ENCODE assay signal across 8 cellular contexts in genomic region chr1:145425436-145426029, GRCh38. TPM values are rescaled to one million over a fixed set of nuclear protein-coding genes. Genes with fewer than 3 reads are reported as not detected.
DNase-seq lines count a peak whose midpoint lies in the region; ATAC-seq, FAIRE-seq and TF ChIP-seq lines count a peak whose summit lies in the region.

A gene with protein sequence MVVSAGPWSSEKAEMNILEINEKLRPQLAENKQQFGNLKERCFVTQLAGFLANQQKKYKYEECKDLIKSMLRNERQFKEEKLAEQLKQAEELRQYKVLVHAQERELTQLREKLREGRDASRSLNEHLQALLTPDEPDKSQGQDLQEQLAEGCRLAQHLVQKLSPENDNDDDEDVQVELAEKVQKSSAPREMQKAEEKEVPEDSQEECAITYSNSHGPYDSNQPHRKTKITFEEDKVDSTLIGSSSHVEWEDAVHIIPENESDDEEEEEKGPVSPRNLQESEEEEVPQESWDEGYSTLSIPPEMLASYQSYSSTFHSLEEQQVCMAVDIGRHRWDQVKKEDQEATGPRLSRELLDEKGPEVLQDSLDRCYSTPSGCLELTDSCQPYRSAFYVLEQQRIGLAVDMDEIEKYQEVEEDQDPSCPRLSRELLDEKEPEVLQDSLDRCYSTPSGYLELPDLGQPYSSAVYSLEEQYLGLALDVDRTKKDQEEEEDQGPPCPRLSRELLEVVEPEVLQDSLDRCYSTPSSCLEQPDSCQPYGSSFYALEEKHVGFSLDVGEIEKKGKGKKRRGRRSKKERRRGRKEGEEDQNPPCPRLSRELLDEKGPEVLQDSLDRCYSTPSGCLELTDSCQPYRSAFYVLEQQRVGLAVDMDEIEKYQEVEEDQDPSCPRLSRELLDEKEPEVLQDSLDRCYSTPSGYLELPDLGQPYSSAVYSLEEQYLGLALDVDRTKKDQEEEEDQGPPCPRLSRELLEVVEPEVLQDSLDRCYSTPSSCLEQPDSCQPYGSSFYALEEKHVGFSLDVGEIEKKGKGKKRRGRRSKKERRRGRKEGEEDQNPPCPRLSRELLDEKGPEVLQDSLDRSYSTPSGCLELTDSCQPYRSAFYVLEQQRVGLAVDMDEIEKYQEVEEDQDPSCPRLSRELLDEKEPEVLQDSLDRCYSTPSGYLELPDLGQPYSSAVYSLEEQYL (N-terminal part only) (minus strand): TSS chr1:145425603. CDS start chr1:145405272, 20,331 bp downstream.

- ATAC-seq in omental fat pad (ENCODE audit: low FRiP score): peak; percentile 85

- peaks cover 10% of the 10 kb centered on the region for H3K27me3 ChIP-seq in SJSA1 (replicated peaks)

- H3K27ac ChIP-seq in SJSA1: no peak within 1 kb of the TSS

- no peaks in the 10 kb centered on the region for H3K9me3 ChIP-seq in SJSA1 (replicated peaks)

- peak; percentile 72 for TF ChIP-seq POLR2A in H54 (IDR thresholded peaks at IDR 0.05; ENCODE audit: low read depth, low read length)

- peak; percentile 79 for DNase-seq in EL
- DNase-seq in H54 (ENCODE audit: insufficient read length, low spot score): peak; percentile 75
- peak; percentile 69 for DNase-seq in LoVo (ENCODE audit: low spot score)
- DNase-seq in SJSA1 (ENCODE audit: low read depth in 1 of 2, low spot score in 2 of 2): peak; percentile 76 to 81
- DNase-seq in activated naive CD4-positive, alpha-beta T cell treated with Interleukin-2 at 50 U/mL for 16 hours: peak; percentile 83
- peak; percentile 84 for DNase-seq in germinal center (ENCODE audit: low spot score)
- DNase-seq in omental fat pad (ENCODE audit: low spot score): peak; percentile 51
- DNase-seq in superior temporal gyrus (ENCODE audit: extremely low spot score): peak; percentile 80

- H3K4me1 ChIP-seq in SJSA1 (replicated peaks): no peaks in the 10 kb centered on the region

- H3K4me3 ChIP-seq in SJSA1: peak within 1 kb of the TSS; percentile 65

- FAIRE-seq in H54 (lab: Jason Lieb, UNC): no peak

- no peak for TF ChIP-seq CTCF in omental fat pad (IDR thresholded peaks at IDR 0.05)

- no peaks in the 10 kb centered on the region for H3K36me3 ChIP-seq in SJSA1

RNA-seq across cellular contexts. Expression of the gene that starts here (rescaled TPM):
- 1.1 and 1.3 TPM in 2 replicates for total RNA-seq in SJSA1 (2014; rRNA removed; shearing (Covaris generic))
- total RNA-seq in omental fat pad: 1 to 10 TPM; 2.2 to 4.9 (median 3.0) TPM
